Comparison of ENCODE assay signal across 5 cellular contexts in the genomic region with DNA sequence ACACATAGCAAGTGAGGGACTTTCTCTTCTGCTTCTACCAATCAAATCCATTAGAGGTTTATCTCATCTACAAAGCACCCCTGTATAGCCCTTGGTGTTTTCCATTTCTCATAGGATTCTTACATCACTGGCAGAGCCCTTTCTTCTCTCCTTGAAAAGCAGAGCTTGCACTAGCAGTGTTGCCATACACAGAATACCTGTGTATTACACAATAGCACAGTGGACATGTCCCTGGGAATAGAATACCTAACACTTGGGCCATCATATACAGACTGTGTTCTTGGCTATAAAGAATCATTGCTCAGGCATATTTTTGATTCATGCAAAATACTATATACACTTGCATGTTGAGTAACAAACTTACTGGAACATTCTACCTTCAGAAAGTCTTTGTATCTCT.
"Had no signal": no experiment of that assay in that cellular context is flagged by ENCODE, and none has a peak within 500 bp of the region (broad histone marks: within the 10 kb centered on the region; RNA-seq: fewer than 3 reads in every experiment).

No MANE protein-coding gene starts in this region.

- H3K36me3 Mint-ChIP-seq: IgD-negative memory B cell had no signal

- H3K27me3 Mint-ChIP-seq: IgD-negative memory B cell had no signal

- DNase-seq: H9, HCEC 1CT, KBM-7 had no signal

- H3K4me3 ChIP-seq: GM23338 had no signal

- H2AFZ ChIP-seq: GM23338 had no signal

- H3K4me3 Mint-ChIP-seq: GM23338, H9, IgD-negative memory B cell had no signal

- ATAC-seq: GM23338 had no signal

- H3K4me2 ChIP-seq: GM23338 had no signal

- H3K27ac Mint-ChIP-seq: GM23338, H9, IgD-negative memory B cell had no signal
